Comparison of ENCODE assay signal across 25 cellular contexts in the genomic region with DNA sequence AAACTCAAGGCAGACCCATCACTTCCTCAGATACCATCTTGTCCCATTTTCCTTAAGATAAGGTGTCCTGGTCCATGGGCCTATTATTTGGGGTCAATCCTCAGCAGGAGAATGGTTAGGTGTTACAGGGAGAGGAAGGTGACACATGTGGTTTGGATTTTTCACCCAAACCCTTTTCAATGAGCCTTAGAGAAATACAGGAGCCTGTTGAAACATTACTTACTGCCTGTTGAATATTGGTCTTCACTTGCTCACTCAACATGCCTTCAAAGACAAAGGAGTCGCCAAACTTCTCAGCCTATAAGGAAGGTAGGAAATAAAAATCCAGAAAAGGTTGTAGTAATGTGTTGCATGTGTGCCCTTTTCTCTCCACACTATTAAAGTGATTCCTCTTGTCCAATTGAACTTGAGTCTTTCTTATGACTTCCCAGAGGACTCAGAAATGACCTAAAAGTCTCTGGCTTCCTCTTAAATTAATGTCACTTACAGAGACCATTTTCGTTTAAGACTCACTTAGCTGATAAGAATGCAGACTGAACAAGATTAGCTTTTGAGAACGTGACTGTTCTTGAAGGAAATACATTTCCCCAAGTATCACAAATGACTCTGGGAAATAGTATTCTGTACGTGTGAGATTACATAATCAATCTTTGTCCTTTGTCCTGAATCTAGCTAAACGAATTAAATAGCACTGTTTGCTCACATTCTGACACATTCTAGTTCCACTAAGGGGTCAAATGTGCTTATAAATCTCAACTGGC.
"Had no signal": no experiment of that assay in that cellular context is flagged by ENCODE, and none has a peak within 500 bp of the region (broad histone marks: within the 10 kb centered on the region; RNA-seq: fewer than 3 reads in every experiment).

No MANE protein-coding gene starts in this region.

- H3K4me3 ChIP-seq: breast epithelium, SJSA1 had no signal

- H3K27ac Mint-ChIP-seq: activated CD8-positive, alpha-beta T cell treated with anti-CD3 and anti-CD28 coated beads, Interleukin-2, amount 10 ng/mL, durations not matched to agents 7 days and 5 days; activated naive CD8-positive, alpha-beta T cell treated with anti-CD3 and anti-CD28 coated beads, Interleukin-2, amount 10 ng/mL, durations not matched to agents 7 days and 5 days; T-helper 1 cell treated with Interleukin-12 subunit alpha and Interleukin-12 subunit beta and Interleukin-4 antibody, amounts not matched to agents 30 μg/mL and 1 μg/mL, for 36 hours had no signal

- H3K4me1 ChIP-seq: breast epithelium, SJSA1 had no signal

- H3K27me3 ChIP-seq: breast epithelium, SJSA1 had no signal

- H3K9me3 ChIP-seq: breast epithelium, SJSA1 had no signal

- H3K4me1 Mint-ChIP-seq: activated naive CD8-positive, alpha-beta T cell treated with anti-CD3 and anti-CD28 coated beads, Interleukin-2, amount 10 ng/mL, durations not matched to agents 7 days and 5 days had no signal

- H3K27ac ChIP-seq: breast epithelium, SJSA1, WERI-Rb-1 had no signal

- H3K27me3 Mint-ChIP-seq: activated naive CD8-positive, alpha-beta T cell treated with anti-CD3 and anti-CD28 coated beads, Interleukin-2, amount 10 ng/mL, durations not matched to agents 7 days and 5 days had no signal

- H3K9me3 Mint-ChIP-seq: activated naive CD8-positive, alpha-beta T cell treated with anti-CD3 and anti-CD28 coated beads, Interleukin-2, amount 10 ng/mL, durations not matched to agents 7 days and 5 days; T-helper 1 cell treated with Interleukin-12 subunit alpha and Interleukin-12 subunit beta and Interleukin-4 antibody, amounts not matched to agents 30 μg/mL and 1 μg/mL, for 36 hours had no signal

- ATAC-seq: activated CD4-positive, CD25-positive, alpha-beta regulatory T cell treated with anti-CD3 and anti-CD28 coated beads, Interleukin-2, amount 50 U/mL, for 24 hours; activated CD8-positive, alpha-beta T cell treated with anti-CD3 and anti-CD28 coated beads, Interleukin-2, amount 10 ng/mL, durations not matched to agents 7 days and 5 days; PC-3; SK-N-SH treated with all-trans-retinoic acid at 6 μM for 48 hours had no signal

- H3K36me3 ChIP-seq: breast epithelium, SJSA1, WERI-Rb-1 had no signal

- DNase-seq: activated CD4-positive, alpha-beta T cell treated with anti-CD3 and anti-CD28 coated beads for 4 hours; activated CD8-positive, alpha-beta memory T cell treated with anti-CD3 and anti-CD28 coated beads, Interleukin-2, amount 50 U/mL, for 48 hours; activated CD8-positive, alpha-beta T cell treated with anti-CD3 and anti-CD28 coated beads, Interleukin-2, amount 10 ng/mL, durations not matched to agents 7 days and 5 days; activated naive CD4-positive, alpha-beta T cell treated with anti-CD3 and anti-CD28 coated beads, Interleukin-2, amount 50 U/mL, for 16 hours; activated naive CD8-positive, alpha-beta T cell treated with anti-CD3 and anti-CD28 coated beads, Interleukin-2, amount 10 ng/mL, durations not matched to agents 7 days and 5 days; activated T-cell treated with anti-CD3 and anti-CD28 coated beads, Interleukin-2, amount 50 U/mL, for 1 hour; aorta; Kasumi-1; KBM-7; NCI-H1105 treated with DMSO at 0.1 percent for 48 hours; NCI-H1436 treated with DMSO at 0.1 percent for 48 hours; NCI-H187; NCI-H2081; NCI-H510A treated with DMSO at 0.1 percent for 48 hours; NCI-H69; NK-92 treated with Interleukin-12 subunit alpha and Interleukin-12 subunit beta, amount 100 ng/mL, for 24 hours; PC-3; SHP77; T-helper 9 cell; WERI-Rb-1 had no signal

- H3K4me3 Mint-ChIP-seq: activated CD8-positive, alpha-beta T cell treated with anti-CD3 and anti-CD28 coated beads, Interleukin-2, amount 10 ng/mL, durations not matched to agents 7 days and 5 days; activated naive CD8-positive, alpha-beta T cell treated with anti-CD3 and anti-CD28 coated beads, Interleukin-2, amount 10 ng/mL, durations not matched to agents 7 days and 5 days; T-helper 1 cell treated with Interleukin-12 subunit alpha and Interleukin-12 subunit beta and Interleukin-4 antibody, amounts not matched to agents 30 μg/mL and 1 μg/mL, for 36 hours had no signal
